In the genomic region with DNA sequence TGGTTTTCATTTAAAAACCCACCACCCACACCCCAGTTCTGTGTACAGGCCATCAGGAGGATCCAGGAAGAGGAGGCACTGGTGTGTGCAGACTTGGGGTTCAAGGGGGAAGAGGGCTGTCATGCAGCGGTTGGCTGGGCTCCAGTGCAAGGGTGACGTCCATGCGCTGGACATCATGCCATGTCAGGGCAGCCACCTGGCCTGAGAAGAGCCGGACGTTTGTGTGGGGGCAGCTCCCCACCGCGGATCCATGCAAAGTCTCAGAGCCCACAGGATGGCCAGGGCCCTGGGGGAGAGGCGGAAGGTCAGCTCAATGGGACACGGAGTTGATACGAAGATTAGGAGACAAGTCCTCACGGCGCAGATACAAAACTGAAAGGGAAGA, we compare ENCODE assay signal across 30 cellular contexts. TPM values are rescaled to one million over a fixed set of nuclear protein-coding genes. Genes with fewer than 3 reads are reported as not detected.
A peak's percentile ranks its signal among the peaks of the same experiment; 100 is the strongest.
DNase-seq lines count a peak whose midpoint lies in the region; ATAC-seq and TF ChIP-seq lines count a peak whose summit lies in the region.
"Had no signal": no experiment of that assay in that cellular context is flagged by ENCODE, and none has a peak within 500 bp of the region (broad histone marks: within the 10 kb centered on the region; RNA-seq: fewer than 3 reads in every experiment).

No MANE protein-coding gene starts in this region.

- H2BK15ac ChIP-seq in neuronal stem cell (ENCODE audit: low read length) = no peak overlapping the region

- H3K27ac ChIP-seq in neuronal stem cell (replicated peaks; ENCODE audit: low read length) = no peak overlapping the region
- H3K27ac ChIP-seq in GM23338 (ENCODE audit: low read depth) = no peak overlapping the region
- H3K27ac ChIP-seq in RWPE1 = no peak overlapping the region
- H3K27ac ChIP-seq: A549; BLaER1 treated with 17β-estradiol and CSF1 and Interleukin-3, amounts not matched to agents 10 nM and 100 nM; PC-9 had no signal

- peaks cover 7 to 11% of the 10 kb centered on the region in 2 donors for H3K9me3 ChIP-seq in neuronal stem cell (replicated peaks in 1 of 2; ENCODE audit: control insufficient read depth in 2 of 2, insufficient read depth in 1 of 2, low read depth in 1 of 2, low read length in 2 of 2)
- H3K9me3 ChIP-seq: A549, MG63 had no signal

- H3K36me3 Mint-ChIP-seq in activated naive CD8-positive, alpha-beta T cell treated with anti-CD3 and anti-CD28 coated beads for 36 hours = peaks cover 56% of the 10 kb centered on the region
- H3K36me3 Mint-ChIP-seq in activated naive CD8-positive, alpha-beta T cell treated with anti-CD3 and anti-CD28 coated beads, Interleukin-2, amount 50 U/mL, for 24 hours (ENCODE audit: low read depth) = peaks cover 70% of the 10 kb centered on the region
- H3K36me3 Mint-ChIP-seq in chondrocyte (ENCODE audit: low read depth) (peaks cover 48% of the 10 kb centered on the region), GM23338 (ENCODE audit: low read depth) (peaks cover 80% of the 10 kb centered on the region)

- H3K4me1 Mint-ChIP-seq in activated naive CD8-positive, alpha-beta T cell treated with anti-CD3 and anti-CD28 coated beads for 36 hours = peaks cover 17% of the 10 kb centered on the region
- H3K4me1 Mint-ChIP-seq in activated naive CD8-positive, alpha-beta T cell treated with anti-CD3 and anti-CD28 coated beads, Interleukin-2, amount 50 U/mL, for 24 hours = peaks cover 14% of the 10 kb centered on the region
- H3K4me1 Mint-ChIP-seq in chondrocyte (ENCODE audit: low read depth) (no peaks in the 10 kb centered on the region), GM23338 (no peaks in the 10 kb centered on the region; the same call in 2 of the 3 replicates)

- H4K8ac ChIP-seq in neuronal stem cell (ENCODE audit: low read depth, low read length) = no peak overlapping the region

- H3F3A ChIP-seq in GM23338 (replicated peaks; ENCODE audit: low read depth) = peaks cover 8% of the 10 kb centered on the region; the same call in 1 of the 2 replicates

- peak overlapping the region; percentile 35 for H3K23ac ChIP-seq in neuronal stem cell (ENCODE audit: low read depth, low read length, poor library complexity)

- H3K4me2 ChIP-seq in neuronal stem cell (ENCODE audit: insufficient read depth, low read length, poor library complexity, severe bottlenecking) = no peak overlapping the region
- H3K4me2 ChIP-seq in GM23338 = no peak overlapping the region
- H3K4me2 ChIP-seq: A549; BLaER1 treated with 17β-estradiol and CSF1 and Interleukin-3, amounts not matched to agents 10 nM and 100 nM; PC-9 had no signal

- POLR2A ChIA-PET in RWPE1 (lab: Yijun Ruan, JAX; ENCODE audit: low non-redundant PET) = no interaction called here

- H3K27me3 ChIP-seq in neuronal stem cell (ENCODE audit: control insufficient read depth in 3 of 3, insufficient read depth in 3 of 3, low read depth in 1 of 3, low read length in 3 of 3) (no peaks in the 10 kb centered on the region), GM23338 (ENCODE audit: insufficient read depth) (no peaks in the 10 kb centered on the region)
- H3K27me3 ChIP-seq: BLaER1 treated with 17β-estradiol and CSF1 and Interleukin-3, amounts not matched to agents 10 nM and 100 nM; MG63 had no signal

- H2BK12ac ChIP-seq in neuronal stem cell (ENCODE audit: low read length) = peak overlapping the region; percentile 31

- H3K9me2 ChIP-seq in GM23338 (ENCODE audit: insufficient read depth) = no peaks in the 10 kb centered on the region

- H3K4me1 ChIP-seq in neuronal stem cell (ENCODE audit: control insufficient read depth in 2 of 2, insufficient read depth in 1 of 2, low read depth in 1 of 2, low read length in 2 of 2) = no peaks in the 10 kb centered on the region
- no peaks in the 10 kb centered on the region for H3K4me1 ChIP-seq in GM23338 (ENCODE audit: insufficient read depth)
- H3K4me1 ChIP-seq: A549; BLaER1 treated with 17β-estradiol and CSF1 and Interleukin-3, amounts not matched to agents 10 nM and 100 nM had no signal

- peaks cover 5% of the 10 kb centered on the region for H3K27me3 Mint-ChIP-seq in activated naive CD8-positive, alpha-beta T cell treated with anti-CD3 and anti-CD28 coated beads for 36 hours
- H3K27me3 Mint-ChIP-seq in activated naive CD8-positive, alpha-beta T cell treated with anti-CD3 and anti-CD28 coated beads, Interleukin-2, amount 50 U/mL, for 24 hours = peaks cover 4% of the 10 kb centered on the region
- H3K27me3 Mint-ChIP-seq in chondrocyte (ENCODE audit: low read depth) = no peaks in the 10 kb centered on the region
- peaks cover 19% of the 10 kb centered on the region for H3K27me3 Mint-ChIP-seq in GM23338 (ENCODE audit: insufficient read depth, low read depth, poor library complexity)

- H2AK5ac ChIP-seq in neuronal stem cell (ENCODE audit: low read depth, low read length) = no peak overlapping the region

- H2BK5ac ChIP-seq in neuronal stem cell (ENCODE audit: low read length) = no peak overlapping the region

- no peak for ATAC-seq in activated naive CD8-positive, alpha-beta T cell treated with anti-CD3 and anti-CD28 coated beads, Interleukin-2, amount 50 U/mL, for 24 hours
- ATAC-seq in GM23338 = no peak
- ATAC-seq: A549 had no signal

- no peak overlapping the region for H3K4ac ChIP-seq in neuronal stem cell (ENCODE audit: low read length)

- no peak for DNase-seq in activated naive CD8-positive, alpha-beta T cell treated with anti-CD3 and anti-CD28 coated beads for 36 hours
- DNase-seq in activated naive CD8-positive, alpha-beta T cell treated with anti-CD3 and anti-CD28 coated beads, Interleukin-2, amount 50 U/mL, for 24 hours = no peak
- DNase-seq in chondrocyte (ENCODE audit: low spot score) = peak; percentile 75
- DNase-seq in neuronal stem cell (ENCODE audit: low spot score) = no peak
- DNase-seq in GM23338 (ENCODE audit: low spot score) = no peak
- no peak for DNase-seq in SK-N-DZ (ENCODE audit: low spot score)
- DNase-seq in RWPE1 (ENCODE audit: low spot score) = no peak
- DNase-seq: AML-193; CD8-positive, alpha-beta memory T cell; DMS 273 treated with DMSO at 0.1 percent for 48 hours; DMS79; EL; GF-D8; HCEC 1CT; IMR-90; KG1; MG63; NCI-H1105 treated with DMSO at 0.1 percent for 48 hours; NCI-H146; NCI-H1930; NCI-H2107; NCI-H446; NCI-H524 treated with DMSO at 0.1 percent for 48 hours; NCI-H82; NK-92 treated with Interleukin-12 subunit alpha and Interleukin-12 subunit beta, amount 100 ng/mL, for 24 hours; PC-9; RPMI8226; SHP77 had no signal

- no peak overlapping the region for H2AFZ ChIP-seq in neuronal stem cell (ENCODE audit: low read length)
- no peak overlapping the region for H2AFZ ChIP-seq in GM23338
- H2AFZ ChIP-seq: PC-9 had no signal

- H3K9me3 Mint-ChIP-seq in activated naive CD8-positive, alpha-beta T cell treated with anti-CD3 and anti-CD28 coated beads for 36 hours = peaks cover 14% of the 10 kb centered on the region
- H3K9me3 Mint-ChIP-seq in activated naive CD8-positive, alpha-beta T cell treated with anti-CD3 and anti-CD28 coated beads, Interleukin-2, amount 50 U/mL, for 24 hours = peaks cover 13% of the 10 kb centered on the region
- H3K9me3 Mint-ChIP-seq in chondrocyte (ENCODE audit: low read depth) (no peaks in the 10 kb centered on the region), GM23338 (peaks cover 6% of the 10 kb centered on the region)

- H3K79me2 ChIP-seq in GM23338 (replicated peaks; ENCODE audit: insufficient read depth) = peaks cover 54% of the 10 kb centered on the region

- no CpG with 5 or more reads among the region's 12 CpGs for WGBS in neuronal stem cell (ENCODE audit: extremely low coverage in 2 of 2, insufficient read length in 2 of 2, insufficient replicate concordance in 1 of 2), 2 donors

- H4K20me1 ChIP-seq in GM23338 (replicated peaks; ENCODE audit: insufficient read depth) = peaks cover 24% of the 10 kb centered on the region

- H3K36me3 ChIP-seq in neuronal stem cell (replicated peaks in 1 of 2; ENCODE audit: control insufficient read depth in 2 of 2, insufficient read depth in 2 of 2, low read length in 2 of 2) (peaks cover 66 to 79% of the 10 kb centered on the region in 2 donors), GM23338 (ENCODE audit: insufficient read depth) (peaks cover 34% of the 10 kb centered on the region)

- H2BK120ac ChIP-seq in neuronal stem cell (ENCODE audit: low read depth, low read length) = no peak overlapping the region

- H4K91ac ChIP-seq in neuronal stem cell (ENCODE audit: low read depth, low read length, poor library complexity) = no peak overlapping the region

- CTCF ChIA-PET in RWPE1 (lab: Yijun Ruan, JAX) = no interaction called here

- TF ChIP-seq CTCF in chondrocyte (IDR thresholded peaks at IDR 0.05) (no peak), GM23338 (conservative IDR thresholded peaks at IDR 0.05; ENCODE audit: low read depth in 2 of 2) (no peak), RWPE1 (conservative IDR thresholded peaks at IDR 0.05; ENCODE audit: low read depth) (no peak)

- no peak overlapping the region for H3K9ac ChIP-seq in neuronal stem cell (ENCODE audit: low read depth, low read length, poor library complexity)
- H3K9ac ChIP-seq: BLaER1 treated with 17β-estradiol and CSF1 and Interleukin-3, amounts not matched to agents 10 nM and 100 nM had no signal

- H3K4me3 ChIP-seq in neuronal stem cell (ENCODE audit: low read length in 2 of 2) (no peak overlapping the region), GM23338 (no peak overlapping the region)
- H3K4me3 ChIP-seq: A549; BLaER1 treated with 17β-estradiol and CSF1 and Interleukin-3, amounts not matched to agents 10 nM and 100 nM; MG63; PC-9 had no signal

- H3K27ac Mint-ChIP-seq in activated naive CD8-positive, alpha-beta T cell treated with anti-CD3 and anti-CD28 coated beads for 36 hours = peak overlapping the region; percentile 72
- H3K27ac Mint-ChIP-seq in activated naive CD8-positive, alpha-beta T cell treated with anti-CD3 and anti-CD28 coated beads, Interleukin-2, amount 50 U/mL, for 24 hours = no peak overlapping the region
- H3K27ac Mint-ChIP-seq in chondrocyte (ENCODE audit: unreplicated experiment) (no peak overlapping the region), GM23338 (no peak overlapping the region)

- H3K79me1 ChIP-seq in neuronal stem cell (ENCODE audit: low read depth, low read length) = peaks cover 22% of the 10 kb centered on the region

- no peak overlapping the region for H3K18ac ChIP-seq in neuronal stem cell (ENCODE audit: low read length)

- H3K14ac ChIP-seq in neuronal stem cell (ENCODE audit: low read length) = no peak overlapping the region

- no peak overlapping the region for H3K4me3 Mint-ChIP-seq in activated naive CD8-positive, alpha-beta T cell treated with anti-CD3 and anti-CD28 coated beads for 36 hours
- H3K4me3 Mint-ChIP-seq in activated naive CD8-positive, alpha-beta T cell treated with anti-CD3 and anti-CD28 coated beads, Interleukin-2, amount 50 U/mL, for 24 hours = no peak overlapping the region
- no peak overlapping the region for H3K4me3 Mint-ChIP-seq in chondrocyte (ENCODE audit: unreplicated experiment)
- no peak overlapping the region for H3K4me3 Mint-ChIP-seq in GM23338

RNA-seq across cellular contexts. Expression of a gene that starts 11.1 kb away (rescaled TPM):
- 10 to 100 TPM; 50.1 to 51.6 TPM for total RNA-seq in activated naive CD8-positive, alpha-beta T cell treated with anti-CD3 and anti-CD28 coated beads for 36 hours
- 26.5 to 30.4 TPM (median 30.1 TPM) in 3 replicates for total RNA-seq in chondrocyte
- 31.5 TPM for polyA plus RNA-seq in neuronal stem cell (2013, experiment 1 of 2)
- polyA plus RNA-seq in neuronal stem cell (2013, experiment 2 of 2) = 31.0 TPM
- total RNA-seq in GM23338 (2014; rRNA removed; shearing (Covaris generic)) = 41.6 and 54.7 TPM in 2 replicates
- 29.8 and 32.9 TPM in 2 replicates for polyA plus RNA-seq in GM23338 (2016; fragmentation: Nextera tagmentation; extraction: Ambion mirVana)
- polyA plus RNA-seq in SK-N-DZ (2014; cell fraction: cytosol; rRNA removed) = 42.9 and 45.0 TPM in 2 replicates
- 93.2 and 155 TPM in 2 replicates for polyA plus RNA-seq in SK-N-DZ (2014; cell fraction: nucleus; rRNA removed)

RNA-seq across cellular contexts. Expression of a gene that starts 11.1 kb away (rescaled TPM):
- 10 to 100 TPM; 44.2 to 44.6 TPM for total RNA-seq in activated naive CD8-positive, alpha-beta T cell treated with anti-CD3 and anti-CD28 coated beads for 36 hours
- 4.9 to 8.1 TPM (median 6.4 TPM) in 3 replicates for total RNA-seq in chondrocyte
- 24.6 TPM for polyA plus RNA-seq in neuronal stem cell (2013, experiment 1 of 2)
- polyA plus RNA-seq in neuronal stem cell (2013, experiment 2 of 2) = 25.7 TPM
- 44.4 and 44.8 TPM in 2 replicates for total RNA-seq in GM23338 (2014; rRNA removed; shearing (Covaris generic))
- 42.2 and 42.5 TPM in 2 replicates for polyA plus RNA-seq in GM23338 (2016; fragmentation: Nextera tagmentation; extraction: Ambion mirVana)
- polyA plus RNA-seq in SK-N-DZ (2014; cell fraction: cytosol; rRNA removed) = 73.1 and 86.6 TPM in 2 replicates
- polyA plus RNA-seq in SK-N-DZ (2014; cell fraction: nucleus; rRNA removed) = 115 and 119 TPM in 2 replicates

RNA-seq across cellular contexts. Expression of a gene that starts 30.8 kb away (rescaled TPM):
- 1 to 10 TPM; 4.5 to 5.5 TPM for total RNA-seq in activated naive CD8-positive, alpha-beta T cell treated with anti-CD3 and anti-CD28 coated beads for 36 hours
- total RNA-seq in chondrocyte = 1.9 to 4.7 TPM (median 2.3 TPM) in 3 replicates
- polyA plus RNA-seq in neuronal stem cell (2013, experiment 1 of 2) = 6.4 TPM
- polyA plus RNA-seq in neuronal stem cell (2013, experiment 2 of 2) = 6.7 TPM
- 21.8 and 29.1 TPM in 2 replicates for total RNA-seq in GM23338 (2014; rRNA removed; shearing (Covaris generic))
- 5.1 and 8.0 TPM in 2 replicates for polyA plus RNA-seq in GM23338 (2016; fragmentation: Nextera tagmentation; extraction: Ambion mirVana)
- polyA plus RNA-seq in SK-N-DZ (2014; cell fraction: cytosol; rRNA removed) = 2.6 and 2.8 TPM in 2 replicates
- 55.7 and 56.0 TPM in 2 replicates for polyA plus RNA-seq in SK-N-DZ (2014; cell fraction: nucleus; rRNA removed)
- polyA plus RNA-seq: CD8-positive, alpha-beta memory T cell had no signal
